2 cellular contexts compared by ENCODE assay signal in the genomic region with DNA sequence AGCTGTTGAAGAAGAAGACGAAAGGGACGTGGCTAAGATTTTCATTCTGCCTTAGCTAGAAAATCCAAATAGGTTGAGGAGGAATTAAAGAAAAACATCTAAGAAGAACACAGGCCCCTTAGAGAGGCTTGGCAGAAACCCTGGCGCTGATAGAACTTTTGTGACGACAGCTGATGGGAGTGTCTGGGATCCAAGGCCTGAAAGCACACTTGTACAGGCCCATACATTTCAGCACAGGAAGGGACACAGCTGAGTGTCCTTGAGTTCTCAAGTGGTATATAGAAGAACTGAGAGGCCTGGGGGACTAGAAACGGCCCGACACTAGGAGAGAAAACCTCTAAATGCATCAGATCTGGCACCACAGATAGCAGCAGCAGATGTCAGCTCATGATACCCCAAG.
TF ChIP-seq lines count a peak whose summit lies in the region.

No MANE protein-coding gene starts in this region.

TF ChIP-seq in IMR-90, 13 proteins besides CTCF, POLR2A, EP300 and RAD21:
- TF ChIP-seq, protein P1, sequence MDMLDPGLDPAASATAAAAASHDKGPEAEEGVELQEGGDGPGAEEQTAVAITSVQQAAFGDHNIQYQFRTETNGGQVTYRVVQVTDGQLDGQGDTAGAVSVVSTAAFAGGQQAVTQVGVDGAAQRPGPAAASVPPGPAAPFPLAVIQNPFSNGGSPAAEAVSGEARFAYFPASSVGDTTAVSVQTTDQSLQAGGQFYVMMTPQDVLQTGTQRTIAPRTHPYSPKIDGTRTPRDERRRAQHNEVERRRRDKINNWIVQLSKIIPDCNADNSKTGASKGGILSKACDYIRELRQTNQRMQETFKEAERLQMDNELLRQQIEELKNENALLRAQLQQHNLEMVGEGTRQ (IDR thresholded peaks at IDR 0.05; ENCODE audit: low read depth, low read length): no peak
- no peak for TF ChIP-seq MAZ (IDR thresholded peaks at IDR 0.05; ENCODE audit: borderline replicate concordance, low read depth, low read length)
- TF ChIP-seq BHLHE40 (IDR thresholded peaks at IDR 0.05; ENCODE audit: low read depth, low read length): no peak
- no peak for TF ChIP-seq CEBPB (IDR thresholded peaks at IDR 0.05; ENCODE audit: low read depth, low read length)
- no peak for TF ChIP-seq CHD1 (IDR thresholded peaks at IDR 0.05; ENCODE audit: low read depth, low read length)
- no peak for TF ChIP-seq FOS (IDR thresholded peaks at IDR 0.05; ENCODE audit: low read depth, low read length)
- no peak for TF ChIP-seq RCOR1 (IDR thresholded peaks at IDR 0.05; ENCODE audit: insufficient replicate concordance, low read length)
- no peak for TF ChIP-seq RFX5 (IDR thresholded peaks at IDR 0.05; ENCODE audit: low read depth, low read length)
- TF ChIP-seq MAFK (IDR thresholded peaks at IDR 0.05; ENCODE audit: low read depth, low read length): no peak
- TF ChIP-seq, protein P2, sequence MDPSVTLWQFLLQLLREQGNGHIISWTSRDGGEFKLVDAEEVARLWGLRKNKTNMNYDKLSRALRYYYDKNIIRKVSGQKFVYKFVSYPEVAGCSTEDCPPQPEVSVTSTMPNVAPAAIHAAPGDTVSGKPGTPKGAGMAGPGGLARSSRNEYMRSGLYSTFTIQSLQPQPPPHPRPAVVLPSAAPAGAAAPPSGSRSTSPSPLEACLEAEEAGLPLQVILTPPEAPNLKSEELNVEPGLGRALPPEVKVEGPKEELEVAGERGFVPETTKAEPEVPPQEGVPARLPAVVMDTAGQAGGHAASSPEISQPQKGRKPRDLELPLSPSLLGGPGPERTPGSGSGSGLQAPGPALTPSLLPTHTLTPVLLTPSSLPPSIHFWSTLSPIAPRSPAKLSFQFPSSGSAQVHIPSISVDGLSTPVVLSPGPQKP (IDR thresholded peaks at IDR 0.05; ENCODE audit: borderline replicate concordance, low read depth, low read length): no peak
- TF ChIP-seq NFE2L2 (IDR thresholded peaks at IDR 0.05; ENCODE audit: low read depth, low read length): no peak
- no peak for TF ChIP-seq MXI1 (IDR thresholded peaks at IDR 0.05; ENCODE audit: borderline replicate concordance, low read depth, low read length)
- no peak for TF ChIP-seq SMC3 (IDR thresholded peaks at IDR 0.05; ENCODE audit: low read depth, low read length)

TF ChIP-seq in K562, 482 proteins besides CTCF, POLR2A, EP300 and RAD21:
- no peak for TF ChIP-seq ZNF316 (IDR thresholded peaks at IDR 0.05)
- TF ChIP-seq MIER1 (IDR thresholded peaks at IDR 0.05; ENCODE audit: low read depth): no peak
- no peak for TF ChIP-seq TGIF2 (CRISPR knock-in tag; IDR thresholded peaks at IDR 0.05)
- TF ChIP-seq HDAC3 (IDR thresholded peaks at IDR 0.05; ENCODE audit: borderline replicate concordance, partially characterized antibody): no peak
- no peak for TF ChIP-seq ATF1 (CRISPR knock-in tag; IDR thresholded peaks at IDR 0.05)
- TF ChIP-seq ATF1 (tag; IDR thresholded peaks at IDR 0.05): no peak
- TF ChIP-seq TEAD4 (IDR thresholded peaks at IDR 0.05; ENCODE audit: low read length): no peak
- TF ChIP-seq TEAD4 (CRISPR knock-in tag; IDR thresholded peaks at IDR 0.05; ENCODE audit: borderline replicate concordance): no peak
- TF ChIP-seq GTF2B (IDR thresholded peaks at IDR 0.05; ENCODE audit: extremely low read depth, insufficient read length): no peak
- TF ChIP-seq USF1 (CRISPR knock-in tag; IDR thresholded peaks at IDR 0.05): no peak
- TF ChIP-seq ZBTB26 (CRISPR knock-in tag; IDR thresholded peaks at IDR 0.05): no peak
